8 cellular contexts compared by ENCODE assay signal in the genomic region with DNA sequence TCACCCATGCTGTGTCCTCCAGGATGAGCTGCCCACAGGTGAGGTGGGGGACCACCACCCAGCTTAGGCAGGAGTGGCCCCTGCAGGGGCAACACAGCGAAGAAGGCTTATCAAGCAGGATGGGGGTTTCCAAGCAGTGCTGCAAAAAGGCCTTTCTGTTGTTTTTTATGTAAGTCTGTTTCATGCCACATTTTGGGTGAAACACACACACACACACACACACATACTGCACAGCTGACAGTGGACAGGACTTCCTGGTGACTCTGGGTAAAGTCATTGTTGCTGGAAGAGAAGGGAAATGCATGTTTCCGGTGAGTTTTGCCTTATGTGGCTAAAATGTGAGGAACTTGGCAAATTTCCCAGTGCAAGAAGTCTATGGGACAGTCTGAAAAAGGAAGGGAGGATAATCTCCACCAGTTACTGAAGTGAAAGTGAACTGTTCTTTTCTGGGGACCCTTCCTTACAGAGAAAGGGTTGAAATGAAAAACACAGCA.
DNase-seq lines count a peak whose midpoint lies in the region.

No MANE protein-coding gene starts in this region.

- no peaks in the 10 kb centered on the region for H3K36me3 ChIP-seq in GM23248 (ENCODE audit: low read depth)
- no peaks in the 10 kb centered on the region for H3K36me3 ChIP-seq in duodenal mucosa (ENCODE audit: control insufficient read depth in 1 of 2, insufficient read depth in 2 of 2, low read length in 2 of 2)

- H3K4me3 ChIP-seq in GM23248 (no peak overlapping the region), duodenal mucosa (ENCODE audit: low read depth in 1 of 2, low read length in 2 of 2) (no peak overlapping the region)

- no peaks in the 10 kb centered on the region for H3K9me3 ChIP-seq in GM23248 (ENCODE audit: low read depth)
- no peaks in the 10 kb centered on the region for H3K9me3 ChIP-seq in duodenal mucosa (ENCODE audit: control insufficient read depth in 1 of 2, low read length in 2 of 2)

- no peaks in the 10 kb centered on the region for H3K79me2 ChIP-seq in GM23248 (ENCODE audit: insufficient read depth)

- H3K4me1 ChIP-seq in GM23248 (ENCODE audit: insufficient read depth), result peaks cover 11% of the 10 kb centered on the region
- peaks cover 15 to 27% of the 10 kb centered on the region in 2 donors for H3K4me1 ChIP-seq in duodenal mucosa (ENCODE audit: control insufficient read depth in 1 of 2, insufficient read depth in 2 of 2, low read length in 2 of 2)

- no peaks in the 10 kb centered on the region for H4K20me1 ChIP-seq in GM23248 (ENCODE audit: insufficient read depth)

- 0 out of 2 replicates have a peak, but pooled peaks cover 14% of the 10 kb centered on the region for H3F3A ChIP-seq in GM23248 (ENCODE audit: insufficient read depth)

- H3K9me2 ChIP-seq in GM23248 (ENCODE audit: insufficient read depth), result no peaks in the 10 kb centered on the region

- no peak overlapping the region; the same call in 1 of the 2 replicates for H3K27ac ChIP-seq in GM23248
- H3K27ac ChIP-seq in duodenal mucosa (ENCODE audit: low read depth, low read length), result peak overlapping the region; percentile 46

- peak; percentile 39 for DNase-seq in DMS153 treated with DMSO at 0.1 percent for 48 hours (lab: John Stamatoyannopoulos, UW; ENCODE audit: unreplicated experiment)
- peak; percentile 82 for DNase-seq in GM23248
- DNase-seq in RPMI7951 (ENCODE audit: low read depth), result peak; percentile 94
- DNase-seq in midbrain (lab: John Stamatoyannopoulos, UW), result peak; percentile 36
- no peak for DNase-seq in D341Med (ENCODE audit: low spot score)
- no peak for DNase-seq in SHP77 treated with DMSO at 0.1 percent for 48 hours (lab: John Stamatoyannopoulos, UW)
- DNase-seq in activated T-cell treated with anti-CD3 and anti-CD28 coated beads, Interleukin-2, amount 50 U/mL, for 48 hours, result no peak

- H2AFZ ChIP-seq in GM23248, result peak overlapping the region; percentile 53

- no peaks in the 10 kb centered on the region for H3K27me3 ChIP-seq in GM23248 (replicated peaks; ENCODE audit: insufficient read depth)
- H3K27me3 ChIP-seq in duodenal mucosa (ENCODE audit: control insufficient read depth in 1 of 2, insufficient read depth in 2 of 2, low read length in 2 of 2), result no peaks in the 10 kb centered on the region

- H3K9ac ChIP-seq in GM23248 (no peak overlapping the region), duodenal mucosa (ENCODE audit: low read depth in 1 of 2, low read length in 2 of 2) (peak overlapping the region; percentile 14 to 16)

- H3K4me2 ChIP-seq in GM23248 (ENCODE audit: unreplicated experiment), result peak overlapping the region; percentile 18

- in situ Hi-C loops in GM23248 (cut with MboI), result no loop called here

- WGBS in GM23248 (ENCODE audit: low coverage in 1 of 2, low lambda C conversion rate in 2 of 2, missing lambda C conversion rate in 2 of 2), 2 experiments, result 48 to 50% methylated on average over 2 of the region's 2 CpGs

Comparison
In these comparisons a context has a peak if more than half of its experiments do, and no peak if none do; other contexts are left out.
1. DNase-seq: peak in DMS153 treated with DMSO at 0.1 percent for 48 hours (single experiment), GM23248 (single experiment), RPMI7951 (single experiment) and midbrain (single experiment); none in D341Med (single experiment), SHP77 treated with DMSO at 0.1 percent for 48 hours (single experiment) and activated T-cell treated with anti-CD3 and anti-CD28 coated beads, Interleukin-2, amount 50 U/mL, for 48 hours (0 of 2).